Comparison of ENCODE assay signal across 1 cellular context in the genomic region with DNA sequence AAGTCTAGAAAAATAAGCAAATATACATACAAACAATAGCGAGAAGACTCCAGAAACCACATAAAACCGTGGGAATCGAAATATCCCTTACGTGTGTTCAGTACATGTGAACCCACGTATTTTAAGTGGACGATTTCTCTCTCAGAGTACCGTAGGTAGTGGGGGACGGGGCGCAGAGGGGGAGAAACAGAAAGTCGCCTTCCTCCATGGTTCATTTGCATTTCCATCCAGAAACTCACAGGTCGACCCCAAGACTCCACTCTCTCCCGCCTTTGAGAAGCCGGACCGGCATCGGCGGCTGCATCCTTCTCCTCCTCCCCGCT.
TF ChIP-seq lines count a peak whose summit lies in the region.

No MANE protein-coding gene starts in this region.

TF ChIP-seq in H1, 55 proteins besides CTCF, POLR2A, EP300 and RAD21 (continued from another document):
- TF ChIP-seq EZH2 (IDR thresholded peaks at IDR 0.05; ENCODE audit: low read depth, low read length, severe bottlenecking) (no peak), CTBP2 (IDR thresholded peaks at IDR 0.05; ENCODE audit: borderline replicate concordance, insufficient read depth, insufficient read length, low read length) (no peak), RFX5 (IDR thresholded peaks at IDR 0.05; ENCODE audit: borderline replicate concordance, low read depth, low read length) (no peak), POU5F1 (IDR thresholded peaks at IDR 0.05; ENCODE audit: low read depth, low read length) (no peak), SIX5 (IDR thresholded peaks at IDR 0.05; ENCODE audit: low read depth, low read length) (no peak), KDM5A (IDR thresholded peaks at IDR 0.05; ENCODE audit: low read length) (no peak), PHF8 (conservative IDR thresholded peaks at IDR 0.05; ENCODE audit: low read depth, low read length) (no peak; the same call in 1 of the 2 replicates), ZNF274 (IDR thresholded peaks at IDR 0.05; ENCODE audit: borderline replicate concordance, extremely low read depth, low read length) (no peak), TEAD4 (IDR thresholded peaks at IDR 0.05; ENCODE audit: low read depth, low read length) (no peak), YY1 (IDR thresholded peaks at IDR 0.05; ENCODE audit: low read depth, low read length) (no peak), SAP30 (IDR thresholded peaks at IDR 0.05; ENCODE audit: insufficient read depth, insufficient replicate concordance, low read length) (no peak)
- TF ChIP-seq, protein P1, sequence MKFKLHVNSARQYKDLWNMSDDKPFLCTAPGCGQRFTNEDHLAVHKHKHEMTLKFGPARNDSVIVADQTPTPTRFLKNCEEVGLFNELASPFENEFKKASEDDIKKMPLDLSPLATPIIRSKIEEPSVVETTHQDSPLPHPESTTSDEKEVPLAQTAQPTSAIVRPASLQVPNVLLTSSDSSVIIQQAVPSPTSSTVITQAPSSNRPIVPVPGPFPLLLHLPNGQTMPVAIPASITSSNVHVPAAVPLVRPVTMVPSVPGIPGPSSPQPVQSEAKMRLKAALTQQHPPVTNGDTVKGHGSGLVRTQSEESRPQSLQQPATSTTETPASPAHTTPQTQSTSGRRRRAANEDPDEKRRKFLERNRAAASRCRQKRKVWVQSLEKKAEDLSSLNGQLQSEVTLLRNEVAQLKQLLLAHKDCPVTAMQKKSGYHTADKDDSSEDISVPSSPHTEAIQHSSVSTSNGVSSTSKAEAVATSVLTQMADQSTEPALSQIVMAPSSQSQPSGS (IDR thresholded peaks at IDR 0.05; ENCODE audit: low read length), result no peak
- TF ChIP-seq, protein P2, sequence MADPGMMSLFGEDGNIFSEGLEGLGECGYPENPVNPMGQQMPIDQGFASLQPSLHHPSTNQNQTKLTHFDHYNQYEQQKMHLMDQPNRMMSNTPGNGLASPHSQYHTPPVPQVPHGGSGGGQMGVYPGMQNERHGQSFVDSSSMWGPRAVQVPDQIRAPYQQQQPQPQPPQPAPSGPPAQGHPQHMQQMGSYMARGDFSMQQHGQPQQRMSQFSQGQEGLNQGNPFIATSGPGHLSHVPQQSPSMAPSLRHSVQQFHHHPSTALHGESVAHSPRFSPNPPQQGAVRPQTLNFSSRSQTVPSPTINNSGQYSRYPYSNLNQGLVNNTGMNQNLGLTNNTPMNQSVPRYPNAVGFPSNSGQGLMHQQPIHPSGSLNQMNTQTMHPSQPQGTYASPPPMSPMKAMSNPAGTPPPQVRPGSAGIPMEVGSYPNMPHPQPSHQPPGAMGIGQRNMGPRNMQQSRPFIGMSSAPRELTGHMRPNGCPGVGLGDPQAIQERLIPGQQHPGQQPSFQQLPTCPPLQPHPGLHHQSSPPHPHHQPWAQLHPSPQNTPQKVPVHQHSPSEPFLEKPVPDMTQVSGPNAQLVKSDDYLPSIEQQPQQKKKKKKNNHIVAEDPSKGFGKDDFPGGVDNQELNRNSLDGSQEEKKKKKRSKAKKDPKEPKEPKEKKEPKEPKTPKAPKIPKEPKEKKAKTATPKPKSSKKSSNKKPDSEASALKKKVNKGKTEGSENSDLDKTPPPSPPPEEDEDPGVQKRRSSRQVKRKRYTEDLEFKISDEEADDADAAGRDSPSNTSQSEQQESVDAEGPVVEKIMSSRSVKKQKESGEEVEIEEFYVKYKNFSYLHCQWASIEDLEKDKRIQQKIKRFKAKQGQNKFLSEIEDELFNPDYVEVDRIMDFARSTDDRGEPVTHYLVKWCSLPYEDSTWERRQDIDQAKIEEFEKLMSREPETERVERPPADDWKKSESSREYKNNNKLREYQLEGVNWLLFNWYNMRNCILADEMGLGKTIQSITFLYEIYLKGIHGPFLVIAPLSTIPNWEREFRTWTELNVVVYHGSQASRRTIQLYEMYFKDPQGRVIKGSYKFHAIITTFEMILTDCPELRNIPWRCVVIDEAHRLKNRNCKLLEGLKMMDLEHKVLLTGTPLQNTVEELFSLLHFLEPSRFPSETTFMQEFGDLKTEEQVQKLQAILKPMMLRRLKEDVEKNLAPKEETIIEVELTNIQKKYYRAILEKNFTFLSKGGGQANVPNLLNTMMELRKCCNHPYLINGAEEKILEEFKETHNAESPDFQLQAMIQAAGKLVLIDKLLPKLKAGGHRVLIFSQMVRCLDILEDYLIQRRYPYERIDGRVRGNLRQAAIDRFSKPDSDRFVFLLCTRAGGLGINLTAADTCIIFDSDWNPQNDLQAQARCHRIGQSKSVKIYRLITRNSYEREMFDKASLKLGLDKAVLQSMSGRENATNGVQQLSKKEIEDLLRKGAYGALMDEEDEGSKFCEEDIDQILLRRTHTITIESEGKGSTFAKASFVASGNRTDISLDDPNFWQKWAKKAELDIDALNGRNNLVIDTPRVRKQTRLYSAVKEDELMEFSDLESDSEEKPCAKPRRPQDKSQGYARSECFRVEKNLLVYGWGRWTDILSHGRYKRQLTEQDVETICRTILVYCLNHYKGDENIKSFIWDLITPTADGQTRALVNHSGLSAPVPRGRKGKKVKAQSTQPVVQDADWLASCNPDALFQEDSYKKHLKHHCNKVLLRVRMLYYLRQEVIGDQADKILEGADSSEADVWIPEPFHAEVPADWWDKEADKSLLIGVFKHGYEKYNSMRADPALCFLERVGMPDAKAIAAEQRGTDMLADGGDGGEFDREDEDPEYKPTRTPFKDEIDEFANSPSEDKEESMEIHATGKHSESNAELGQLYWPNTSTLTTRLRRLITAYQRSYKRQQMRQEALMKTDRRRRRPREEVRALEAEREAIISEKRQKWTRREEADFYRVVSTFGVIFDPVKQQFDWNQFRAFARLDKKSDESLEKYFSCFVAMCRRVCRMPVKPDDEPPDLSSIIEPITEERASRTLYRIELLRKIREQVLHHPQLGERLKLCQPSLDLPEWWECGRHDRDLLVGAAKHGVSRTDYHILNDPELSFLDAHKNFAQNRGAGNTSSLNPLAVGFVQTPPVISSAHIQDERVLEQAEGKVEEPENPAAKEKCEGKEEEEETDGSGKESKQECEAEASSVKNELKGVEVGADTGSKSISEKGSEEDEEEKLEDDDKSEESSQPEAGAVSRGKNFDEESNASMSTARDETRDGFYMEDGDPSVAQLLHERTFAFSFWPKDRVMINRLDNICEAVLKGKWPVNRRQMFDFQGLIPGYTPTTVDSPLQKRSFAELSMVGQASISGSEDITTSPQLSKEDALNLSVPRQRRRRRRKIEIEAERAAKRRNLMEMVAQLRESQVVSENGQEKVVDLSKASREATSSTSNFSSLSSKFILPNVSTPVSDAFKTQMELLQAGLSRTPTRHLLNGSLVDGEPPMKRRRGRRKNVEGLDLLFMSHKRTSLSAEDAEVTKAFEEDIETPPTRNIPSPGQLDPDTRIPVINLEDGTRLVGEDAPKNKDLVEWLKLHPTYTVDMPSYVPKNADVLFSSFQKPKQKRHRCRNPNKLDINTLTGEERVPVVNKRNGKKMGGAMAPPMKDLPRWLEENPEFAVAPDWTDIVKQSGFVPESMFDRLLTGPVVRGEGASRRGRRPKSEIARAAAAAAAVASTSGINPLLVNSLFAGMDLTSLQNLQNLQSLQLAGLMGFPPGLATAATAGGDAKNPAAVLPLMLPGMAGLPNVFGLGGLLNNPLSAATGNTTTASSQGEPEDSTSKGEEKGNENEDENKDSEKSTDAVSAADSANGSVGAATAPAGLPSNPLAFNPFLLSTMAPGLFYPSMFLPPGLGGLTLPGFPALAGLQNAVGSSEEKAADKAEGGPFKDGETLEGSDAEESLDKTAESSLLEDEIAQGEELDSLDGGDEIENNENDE (IDR thresholded peaks at IDR 0.05; ENCODE audit: insufficient replicate concordance, low read length), result no peak
